Comparison of ENCODE assay signal across 1 cellular context in genomic region chr20:23607497-23608245, GRCh38.
TF ChIP-seq lines count a peak whose summit lies in the region.

No MANE protein-coding gene starts in this region.

TF ChIP-seq in GM23338, 12 proteins besides CTCF, POLR2A, EP300 and RAD21 (continued from another document):
- TF ChIP-seq ETS1 (IDR thresholded peaks at IDR 0.05) = no peak
- no peak for TF ChIP-seq ZNF114 (CRISPR knock-in tag; IDR thresholded peaks at IDR 0.05)
- TF ChIP-seq ZNF462 (CRISPR knock-in tag; IDR thresholded peaks at IDR 0.05) = no peak
- TF ChIP-seq NANOG (IDR thresholded peaks at IDR 0.05; ENCODE audit: borderline replicate concordance) = no peak
- no peak for TF ChIP-seq EZH2phosphoT487 (IDR thresholded peaks at IDR 0.05; ENCODE audit: unreplicated experiment)
